ENCODE assay signal across 1 cellular context in the genomic region with DNA sequence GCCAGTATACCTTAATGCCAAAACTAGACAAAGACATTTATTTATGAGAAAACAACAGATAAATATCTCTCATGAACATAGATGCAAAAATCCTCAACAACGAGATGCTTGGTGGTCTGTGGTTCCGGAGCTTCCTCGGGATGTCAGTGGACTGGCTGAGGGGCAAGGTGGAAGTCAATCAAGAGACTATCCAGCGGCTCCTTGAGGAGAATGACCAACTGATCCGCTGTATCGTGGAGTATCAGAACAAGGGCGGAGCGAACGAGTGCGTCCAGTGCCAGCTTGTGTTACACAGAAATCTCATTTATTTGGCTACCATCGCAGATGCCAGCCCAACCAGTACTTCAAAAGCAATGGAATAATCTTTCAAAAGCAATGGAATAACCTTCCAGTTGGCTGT.
TF ChIP-seq lines count a peak whose summit lies in the region.

No MANE protein-coding gene starts in this region.

TF ChIP-seq in A549, 52 proteins besides CTCF, POLR2A, EP300 and RAD21:
- TF ChIP-seq FOXS1 (CRISPR knock-in tag; IDR thresholded peaks at IDR 0.05) (no peak), ZSCAN20 (CRISPR knock-in tag; IDR thresholded peaks at IDR 0.05) (no peak), NFE2L2 (conservative IDR thresholded peaks at IDR 0.05; ENCODE audit: low read length) (no peak), CHD2 (IDR thresholded peaks at IDR 0.05; ENCODE audit: low read length, partially characterized antibody) (no peak), CBX8 (IDR thresholded peaks at IDR 0.05) (no peak), JUNB (IDR thresholded peaks at IDR 0.05) (no peak), RFX5 (IDR thresholded peaks at IDR 0.05) (no peak), MAZ (IDR thresholded peaks at IDR 0.05; ENCODE audit: borderline replicate concordance, low read depth, low read length) (no peak), KDM1A (IDR thresholded peaks at IDR 0.05; ENCODE audit: low read depth) (no peak), HOXA7 (CRISPR knock-in tag; IDR thresholded peaks at IDR 0.05) (no peak), CHD4 (IDR thresholded peaks at IDR 0.05; ENCODE audit: borderline replicate concordance) (no peak), EHF (CRISPR knock-in tag; IDR thresholded peaks at IDR 0.05) (no peak), HOXB13 (CRISPR knock-in tag; IDR thresholded peaks at IDR 0.05; ENCODE audit: low read depth) (no peak), FOSB (CRISPR knock-in tag; IDR thresholded peaks at IDR 0.05) (no peak), TFCP2L1 (CRISPR knock-in tag; IDR thresholded peaks at IDR 0.05) (no peak)
- TF ChIP-seq, protein P1, sequence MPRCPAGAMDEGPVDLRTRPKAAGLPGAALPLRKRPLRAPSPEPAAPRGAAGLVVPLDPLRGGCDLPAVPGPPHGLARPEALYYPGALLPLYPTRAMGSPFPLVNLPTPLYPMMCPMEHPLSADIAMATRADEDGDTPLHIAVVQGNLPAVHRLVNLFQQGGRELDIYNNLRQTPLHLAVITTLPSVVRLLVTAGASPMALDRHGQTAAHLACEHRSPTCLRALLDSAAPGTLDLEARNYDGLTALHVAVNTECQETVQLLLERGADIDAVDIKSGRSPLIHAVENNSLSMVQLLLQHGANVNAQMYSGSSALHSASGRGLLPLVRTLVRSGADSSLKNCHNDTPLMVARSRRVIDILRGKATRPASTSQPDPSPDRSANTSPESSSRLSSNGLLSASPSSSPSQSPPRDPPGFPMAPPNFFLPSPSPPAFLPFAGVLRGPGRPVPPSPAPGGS (IDR thresholded peaks at IDR 0.05): no peak
